ENCODE assay signal across 1 cellular context in the genomic region with DNA sequence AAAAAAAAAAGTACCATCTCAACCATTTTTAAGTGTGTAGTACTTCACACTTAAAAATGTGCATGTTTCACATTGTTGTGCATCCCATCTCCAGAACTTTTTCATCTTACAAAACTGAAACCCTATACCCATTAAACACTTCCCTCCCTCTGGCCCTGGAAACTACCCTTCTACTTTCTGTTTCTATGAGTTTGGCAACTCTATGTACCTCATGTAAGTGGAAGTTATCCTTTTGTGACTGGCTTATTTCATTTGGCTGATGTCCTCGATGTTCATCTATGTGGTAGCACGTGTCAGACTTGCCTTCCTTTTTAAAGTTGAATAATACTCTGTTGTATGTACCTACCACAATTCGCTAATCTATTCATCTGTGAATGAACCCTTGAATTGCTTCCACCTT.
TF ChIP-seq lines count a peak whose summit lies in the region.

No MANE protein-coding gene starts in this region.

TF ChIP-seq in HepG2, 621 proteins besides CTCF, POLR2A, EP300 and RAD21:
- no peak for TF ChIP-seq ZNF773 (CRISPR knock-in tag; IDR thresholded peaks at IDR 0.05; ENCODE audit: borderline replicate concordance)
- no peak for TF ChIP-seq ZNF207 (IDR thresholded peaks at IDR 0.05; ENCODE audit: borderline replicate concordance)
- TF ChIP-seq ZNF879 (CRISPR knock-in tag; IDR thresholded peaks at IDR 0.05) = no peak
- TF ChIP-seq MED13 (CRISPR knock-in tag; IDR thresholded peaks at IDR 0.05) = no peak
- TF ChIP-seq SKI (IDR thresholded peaks at IDR 0.05; ENCODE audit: partially characterized antibody) = no peak
- TF ChIP-seq SP2 (CRISPR knock-in tag; IDR thresholded peaks at IDR 0.05) = no peak
- TF ChIP-seq MAFF (IDR thresholded peaks at IDR 0.05; ENCODE audit: low read depth, low read length) = no peak
- TF ChIP-seq ZNF674 (CRISPR knock-in tag; IDR thresholded peaks at IDR 0.05; ENCODE audit: low read depth) = no peak
- no peak for TF ChIP-seq RFX3 (CRISPR knock-in tag; IDR thresholded peaks at IDR 0.05)
- TF ChIP-seq HMG20A (CRISPR knock-in tag; IDR thresholded peaks at IDR 0.05; ENCODE audit: borderline replicate concordance) = no peak
- no peak for TF ChIP-seq TOPORS (CRISPR knock-in tag; IDR thresholded peaks at IDR 0.05)
- TF ChIP-seq, protein P1, sequence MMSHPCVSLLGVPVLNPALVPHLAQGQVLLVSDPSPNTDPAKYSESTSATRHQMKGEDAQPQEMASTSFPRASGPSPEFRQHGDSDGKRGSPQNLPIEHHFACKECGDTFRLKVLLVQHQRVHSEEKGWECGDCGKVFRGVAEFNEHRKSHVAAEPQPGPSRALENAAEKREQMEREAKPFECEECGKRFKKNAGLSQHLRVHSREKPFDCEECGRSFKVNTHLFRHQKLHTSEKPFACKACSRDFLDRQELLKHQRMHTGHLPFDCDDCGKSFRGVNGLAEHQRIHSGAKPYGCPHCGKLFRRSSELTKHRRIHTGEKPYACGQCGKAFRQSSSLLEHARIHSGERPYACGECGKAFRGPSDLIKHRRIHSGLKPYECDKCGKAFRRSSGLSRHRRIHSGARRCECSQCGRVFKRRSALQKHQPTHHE (CRISPR knock-in tag; IDR thresholded peaks at IDR 0.05; ENCODE audit: borderline replicate concordance) = no peak
- TF ChIP-seq, protein P2, sequence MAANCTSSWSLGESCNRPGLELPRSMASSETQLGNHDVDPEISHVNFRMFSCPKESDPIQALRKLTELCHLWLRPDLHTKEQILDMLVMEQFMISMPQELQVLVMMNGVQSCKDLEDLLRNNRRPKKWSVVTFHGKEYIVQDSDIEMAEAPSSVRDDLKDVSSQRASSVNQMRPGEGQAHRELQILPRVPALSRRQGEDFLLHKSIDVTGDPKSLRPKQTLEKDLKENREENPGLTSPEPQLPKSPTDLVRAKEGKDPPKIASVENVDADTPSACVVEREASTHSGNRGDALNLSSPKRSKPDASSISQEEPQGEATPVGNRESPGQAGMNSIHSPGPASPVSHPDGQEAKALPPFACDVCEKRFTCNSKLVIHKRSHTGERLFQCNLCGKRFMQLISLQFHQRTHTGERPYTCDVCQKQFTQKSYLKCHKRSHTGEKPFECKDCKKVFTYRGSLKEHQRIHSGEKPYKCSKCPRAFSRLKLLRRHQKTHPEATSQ (CRISPR knock-in tag; IDR thresholded peaks at IDR 0.05; ENCODE audit: borderline replicate concordance) = no peak
- TF ChIP-seq, protein P3, sequence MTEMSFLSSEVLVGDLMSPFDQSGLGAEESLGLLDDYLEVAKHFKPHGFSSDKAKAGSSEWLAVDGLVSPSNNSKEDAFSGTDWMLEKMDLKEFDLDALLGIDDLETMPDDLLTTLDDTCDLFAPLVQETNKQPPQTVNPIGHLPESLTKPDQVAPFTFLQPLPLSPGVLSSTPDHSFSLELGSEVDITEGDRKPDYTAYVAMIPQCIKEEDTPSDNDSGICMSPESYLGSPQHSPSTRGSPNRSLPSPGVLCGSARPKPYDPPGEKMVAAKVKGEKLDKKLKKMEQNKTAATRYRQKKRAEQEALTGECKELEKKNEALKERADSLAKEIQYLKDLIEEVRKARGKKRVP (CRISPR knock-in tag; IDR thresholded peaks at IDR 0.05) = no peak
- TF ChIP-seq, protein P4, sequence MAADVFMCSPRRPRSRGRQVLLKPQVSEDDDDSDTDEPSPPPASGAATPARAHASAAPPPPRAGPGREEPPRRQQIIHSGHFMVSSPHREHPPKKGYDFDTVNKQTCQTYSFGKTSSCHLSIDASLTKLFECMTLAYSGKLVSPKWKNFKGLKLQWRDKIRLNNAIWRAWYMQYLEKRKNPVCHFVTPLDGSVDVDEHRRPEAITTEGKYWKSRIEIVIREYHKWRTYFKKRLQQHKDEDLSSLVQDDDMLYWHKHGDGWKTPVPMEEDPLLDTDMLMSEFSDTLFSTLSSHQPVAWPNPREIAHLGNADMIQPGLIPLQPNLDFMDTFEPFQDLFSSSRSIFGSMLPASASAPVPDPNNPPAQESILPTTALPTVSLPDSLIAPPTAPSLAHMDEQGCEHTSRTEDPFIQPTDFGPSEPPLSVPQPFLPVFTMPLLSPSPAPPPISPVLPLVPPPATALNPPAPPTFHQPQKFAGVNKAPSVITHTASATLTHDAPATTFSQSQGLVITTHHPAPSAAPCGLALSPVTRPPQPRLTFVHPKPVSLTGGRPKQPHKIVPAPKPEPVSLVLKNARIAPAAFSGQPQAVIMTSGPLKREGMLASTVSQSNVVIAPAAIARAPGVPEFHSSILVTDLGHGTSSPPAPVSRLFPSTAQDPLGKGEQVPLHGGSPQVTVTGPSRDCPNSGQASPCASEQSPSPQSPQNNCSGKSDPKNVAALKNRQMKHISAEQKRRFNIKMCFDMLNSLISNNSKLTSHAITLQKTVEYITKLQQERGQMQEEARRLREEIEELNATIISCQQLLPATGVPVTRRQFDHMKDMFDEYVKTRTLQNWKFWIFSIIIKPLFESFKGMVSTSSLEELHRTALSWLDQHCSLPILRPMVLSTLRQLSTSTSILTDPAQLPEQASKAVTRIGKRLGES (CRISPR knock-in tag; IDR thresholded peaks at IDR 0.05; ENCODE audit: borderline replicate concordance) = no peak
- no peak for TF ChIP-seq SRSF1 (optimal IDR thresholded peaks at IDR 0.05; ENCODE audit: low read depth, low read length)
- no peak for TF ChIP-seq ZNF792 (CRISPR knock-in tag; IDR thresholded peaks at IDR 0.05)
- TF ChIP-seq NBN (conservative IDR thresholded peaks at IDR 0.05) = no peak
- TF ChIP-seq PCBP2 (optimal IDR thresholded peaks at IDR 0.05; ENCODE audit: low read depth, low read length, poor library complexity, severe bottlenecking) = no peak
